Comparison of ENCODE assay signal across 8 cellular contexts in the genomic region with DNA sequence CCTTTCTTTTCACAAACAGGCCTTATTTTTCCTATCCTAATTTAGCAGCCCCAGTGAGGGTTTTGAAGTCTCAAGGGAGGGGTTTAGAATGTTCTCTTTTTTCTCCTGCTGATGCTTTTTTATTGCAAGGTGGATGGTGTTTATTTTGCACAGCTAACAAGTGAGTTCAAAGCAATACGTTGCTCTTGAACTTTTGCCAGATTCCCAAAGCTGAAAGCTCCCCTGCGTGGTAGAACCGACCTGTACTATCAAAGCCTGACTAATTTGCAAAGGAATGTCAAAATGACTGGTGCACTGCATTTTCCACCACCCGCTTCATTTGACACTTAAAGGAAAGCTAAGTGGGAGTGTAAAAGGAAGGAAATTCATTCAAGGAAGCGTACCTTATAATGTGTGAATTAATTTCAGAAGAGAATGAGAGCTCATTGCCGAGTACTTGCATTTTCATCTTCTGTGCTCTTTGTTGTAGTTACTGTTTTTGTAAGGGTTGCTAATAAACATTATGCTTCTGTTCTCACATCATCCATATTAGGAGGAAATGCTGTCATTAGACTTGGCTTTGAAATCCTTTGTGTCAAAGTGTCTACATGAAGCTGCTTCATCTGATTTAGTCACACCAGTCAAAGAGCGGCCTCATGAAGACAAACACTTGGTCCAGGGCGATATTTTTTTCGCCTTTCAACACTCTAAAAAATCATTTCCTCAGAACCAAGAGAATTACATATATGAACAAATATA.
A peak's percentile ranks its signal among the peaks of the same experiment; 100 is the strongest.
DNase-seq lines count a peak whose midpoint lies in the region; ATAC-seq, FAIRE-seq and TF ChIP-seq lines count a peak whose summit lies in the region.

No MANE protein-coding gene starts in this region.

- H3K9me3 ChIP-seq in BLaER1: peaks cover 6% of the 10 kb centered on the region; the same call in 1 of the 2 replicates
- no peaks in the 10 kb centered on the region for H3K9me3 ChIP-seq in effector memory CD4-positive, alpha-beta T cell (ENCODE audit: control insufficient read depth, low read length)
- no peaks in the 10 kb centered on the region for H3K9me3 ChIP-seq in MM.1S (replicated peaks; ENCODE audit: insufficient read depth, low read length)

- H4K20me1 ChIP-seq in BLaER1 (no peaks in the 10 kb centered on the region), MM.1S (ENCODE audit: insufficient read depth, low read length) (no peaks in the 10 kb centered on the region)

- no peaks in the 10 kb centered on the region for H3K27me3 ChIP-seq in BLaER1
- H3K27me3 ChIP-seq in effector memory CD4-positive, alpha-beta T cell (replicated peaks; ENCODE audit: control insufficient read depth, insufficient read depth, low read length, poor library complexity, severe bottlenecking): no peaks in the 10 kb centered on the region
- H3K27me3 ChIP-seq in MM.1S (replicated peaks; ENCODE audit: insufficient read depth, low read length): no peaks in the 10 kb centered on the region

- ATAC-seq in GM21825 (IDR thresholded peaks at IDR 0.05; ENCODE audit: unreplicated experiment): peak; percentile 29

- no peak for FAIRE-seq in RCC 7860 (lab: Jason Lieb, UNC)

- no peaks in the 10 kb centered on the region for H3K9me2 ChIP-seq in MM.1S (replicated peaks; ENCODE audit: insufficient read depth, low read length)

- H3K79me2 ChIP-seq in MM.1S (ENCODE audit: low read length): no peaks in the 10 kb centered on the region

- DNase-seq in RCC 7860 (ENCODE audit: low spot score) (peak; percentile 17), kidney glomerular epithelial cell (lab: John Stamatoyannopoulos, UW) (peak; percentile 53), MM.1S (no peak), iPS-NIHi7 (ENCODE audit: extremely low spot score) (no peak)
- DNase-seq in effector memory CD4-positive, alpha-beta T cell: no peak
- DNase-seq in activated CD4-positive, CD25-positive, alpha-beta regulatory T cell (lab: John Stamatoyannopoulos, UW): no peak

- no peak for TF ChIP-seq CTCF in MM.1S (IDR thresholded peaks at IDR 0.05; ENCODE audit: low read length)

- no peak overlapping the region for H2AFZ ChIP-seq in MM.1S (ENCODE audit: low read length)

- no peak overlapping the region for H3K9ac ChIP-seq in BLaER1
- no peak overlapping the region for H3K9ac ChIP-seq in MM.1S (ENCODE audit: low read length)

- H3K27ac ChIP-seq in BLaER1 (peak overlapping the region; percentile 28; the same call in 1 of the 2 replicates), MM.1S (ENCODE audit: low read length) (no peak overlapping the region)
- no peak overlapping the region for H3K27ac ChIP-seq in effector memory CD4-positive, alpha-beta T cell (ENCODE audit: insufficient read depth, low read length, poor library complexity, severe bottlenecking)

- H3K4me1 ChIP-seq in BLaER1: peaks cover 17% of the 10 kb centered on the region
- no peaks in the 10 kb centered on the region for H3K4me1 ChIP-seq in effector memory CD4-positive, alpha-beta T cell (ENCODE audit: control insufficient read depth, insufficient read depth, low read length, poor library complexity, severe bottlenecking)
- no peaks in the 10 kb centered on the region for H3K4me1 ChIP-seq in MM.1S (ENCODE audit: low read length)

- peak overlapping the region; percentile 59 for H3K4me2 ChIP-seq in BLaER1
- H3K4me2 ChIP-seq in MM.1S (ENCODE audit: low read depth, low read length): no peak overlapping the region

- H3K36me3 ChIP-seq in BLaER1: no peaks in the 10 kb centered on the region
- H3K36me3 ChIP-seq in effector memory CD4-positive, alpha-beta T cell (ENCODE audit: control insufficient read depth, insufficient read depth, low read length): no peaks in the 10 kb centered on the region
- H3K36me3 ChIP-seq in MM.1S (replicated peaks; ENCODE audit: insufficient read depth, low read length): no peaks in the 10 kb centered on the region

- no peaks in the 10 kb centered on the region for H3F3A ChIP-seq in MM.1S (ENCODE audit: insufficient read depth, low read length)

- H3K4me3 ChIP-seq in BLaER1: no peak overlapping the region; the same call in 1 of the 2 replicates
- H3K4me3 ChIP-seq in effector memory CD4-positive, alpha-beta T cell (ENCODE audit: insufficient read depth, low read depth, low read length, poor library complexity, severe bottlenecking): no peak overlapping the region
- no peak overlapping the region for H3K4me3 ChIP-seq in MM.1S (ENCODE audit: low read length)

Comparison
In these comparisons a context has a peak if more than half of its experiments do, and no peak if none do; other contexts are left out.
1. DNase-seq: peak in RCC 7860 (single experiment) and kidney glomerular epithelial cell (single experiment); none in effector memory CD4-positive, alpha-beta T cell (0 of 3), MM.1S (single experiment), iPS-NIHi7 (single experiment) and activated CD4-positive, CD25-positive, alpha-beta regulatory T cell (0 of 4).